ENCODE assay signal across 3 cellular contexts in the genomic region with DNA sequence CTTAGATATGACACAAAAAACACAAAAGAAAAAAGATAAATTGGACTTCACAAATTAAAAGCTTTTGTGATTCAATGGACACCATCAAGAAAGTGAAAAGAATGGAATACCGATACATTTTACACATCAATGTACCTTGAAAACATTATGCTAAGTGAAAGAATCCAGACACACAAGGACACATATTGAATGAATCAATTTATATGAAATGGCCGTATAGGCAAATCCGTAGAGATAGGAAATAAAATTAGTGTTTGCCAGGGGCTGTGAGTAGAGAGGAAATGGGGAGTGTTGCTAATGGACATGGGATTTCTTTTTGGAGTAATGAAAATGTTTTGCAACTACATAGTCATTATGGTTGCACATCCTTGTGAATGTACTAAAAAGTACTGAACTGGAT.
"Had no signal": no experiment of that assay in that cellular context is flagged by ENCODE, and none has a peak within 500 bp of the region (broad histone marks: within the 10 kb centered on the region; RNA-seq: fewer than 3 reads in every experiment).

No MANE protein-coding gene starts in this region.

- ATAC-seq: GM12878 had no signal

- H3K4me3 ChIP-seq: GM12878 had no signal

- DNase-seq: GDM1, GF-D8 had no signal
